ENCODE assay signal across 24 cellular contexts in genomic region chr3:52032702-52033408, GRCh38. TPM values are rescaled to one million over a fixed set of nuclear protein-coding genes. Genes with fewer than 3 reads are reported as not detected.
DNase-seq lines count a peak whose midpoint lies in the region; ATAC-seq and TF ChIP-seq lines count a peak whose summit lies in the region.
"Had no signal": no experiment of that assay in that cellular context is flagged by ENCODE, and none has a peak within 500 bp of the region (broad histone marks: within the 10 kb centered on the region; RNA-seq: fewer than 3 reads in every experiment).

No MANE protein-coding gene starts in this region.

- H3K27ac ChIP-seq in caudate nucleus (ENCODE audit: low read depth, low read length): peak overlapping the region; percentile 93
- H3K27ac ChIP-seq in layer of hippocampus (ENCODE audit: low read depth, low read length): peak overlapping the region; percentile 86
- H3K27ac ChIP-seq: body of pancreas, parathyroid adenoma, SK-N-MC, uterus had no signal

- DNase-seq in left cardiac atrium (no peak), Right ventricle myocardium inferior (ENCODE audit: missing footprints) (no peak), caudate nucleus (lab: John Stamatoyannopoulos, UW) (peak in 20 of 61 donors; percentile 17 to 60 (median 44)), NCI-H510A treated with DMSO at 0.1 percent for 48 hours (lab: John Stamatoyannopoulos, UW) (no peak), DMS153 (lab: John Stamatoyannopoulos, UW) (no peak), GM13976 (ENCODE audit: low spot score) (no peak)
- DNase-seq: activated CD4-positive, alpha-beta memory T cell treated with anti-CD3 and anti-CD28 coated beads for 36 hours; activated CD4-positive, alpha-beta T cell treated with anti-CD3 and anti-CD28 coated beads for 1 hour; activated CD8-positive, alpha-beta memory T cell treated with anti-CD3 and anti-CD28 coated beads, Interleukin-2, amount 50 U/mL, for 4 hours; activated naive CD4-positive, alpha-beta T cell treated with anti-CD3 and anti-CD28 coated beads, Interleukin-2, amount 10 ng/mL, durations not matched to agents 7 days and 5 days; adrenal gland; body of pancreas; CD8-positive, alpha-beta T cell; gastrocnemius medialis; Karpas-422; NCI-H2081; NCI-H2227 treated with DMSO at 0.1 percent for 48 hours; NCI-H748 treated with DMSO at 0.1 percent for 48 hours; stimulated activated CD8-positive, alpha-beta memory T cell treated with anti-CD3 and anti-CD28 coated beads, Interleukin-4, amount 100 ng/mL, for 48 hours; uterus had no signal

- H3K27me3 ChIP-seq in layer of hippocampus (ENCODE audit: control insufficient read depth, insufficient read depth, low read length): no peaks in the 10 kb centered on the region
- H3K27me3 ChIP-seq: adrenal gland, body of pancreas, gastrocnemius medialis, uterus had no signal

- TF ChIP-seq CTCF in GM13976 (IDR thresholded peaks at IDR 0.05; ENCODE audit: borderline replicate concordance, control extremely low read depth, extremely low read depth, insufficient read depth, missing control alignments): no peak

- ATAC-seq in left cardiac atrium (peak; percentile 1 to 23), Right ventricle myocardium inferior (no peak), GM18907 (IDR thresholded peaks at IDR 0.05; ENCODE audit: unreplicated experiment) (no peak)
- ATAC-seq: body of pancreas; CD8-positive, alpha-beta T cell; gastrocnemius medialis had no signal

- intact Hi-C loops in left cardiac atrium (cut with DNase I) (no loop called here), Right ventricle myocardium inferior (cut with DNase I) (no loop called here)

- in situ Hi-C loops in GM13976 (cut with MboI; ENCODE audit: low sequenced_read_pairs, unreplicated experiment): no loop called here

RNA-seq across cellular contexts. Expression of gene DUSP7, which starts 23.5 kb away (rescaled TPM):
- total RNA-seq in left cardiac atrium: 10 to 100 TPM; 24.6 to 39.3 TPM
- total RNA-seq in Right ventricle myocardium inferior: 25.0 TPM

RNA-seq across cellular contexts. Expression of gene RPL29, which starts 37.2 kb away (rescaled TPM):
- 100 to 1,000 TPM; 586 to 682 TPM for total RNA-seq in left cardiac atrium
- total RNA-seq in Right ventricle myocardium inferior: 677 TPM

RNA-seq across cellular contexts. Expression of gene ACY1, which starts 49.5 kb away (rescaled TPM):
- total RNA-seq in left cardiac atrium: 10 to 100 TPM; 21.8 to 24.8 TPM
- 32.3 TPM for total RNA-seq in Right ventricle myocardium inferior

RNA-seq across cellular contexts. Expression of gene ABHD14A, which starts 58.0 kb away (rescaled TPM):
- total RNA-seq in left cardiac atrium: 10 to 100 TPM; 18.1 to 18.3 TPM
- 31.5 TPM for total RNA-seq in Right ventricle myocardium inferior

RNA-seq across cellular contexts. Expression of gene ABHD14B, which starts 59.0 kb away (rescaled TPM):
- total RNA-seq in left cardiac atrium (10 to 100 TPM; 22.0 to 22.1 TPM), Right ventricle myocardium inferior (13.8 TPM)

Comparison
In these comparisons a context has a peak if more than half of its experiments do, and no peak if none do; other contexts are left out.
1. ATAC-seq: peak in left cardiac atrium (2 of 2); none in Right ventricle myocardium inferior (single experiment) and GM18907 (single experiment).